In the genomic region with DNA sequence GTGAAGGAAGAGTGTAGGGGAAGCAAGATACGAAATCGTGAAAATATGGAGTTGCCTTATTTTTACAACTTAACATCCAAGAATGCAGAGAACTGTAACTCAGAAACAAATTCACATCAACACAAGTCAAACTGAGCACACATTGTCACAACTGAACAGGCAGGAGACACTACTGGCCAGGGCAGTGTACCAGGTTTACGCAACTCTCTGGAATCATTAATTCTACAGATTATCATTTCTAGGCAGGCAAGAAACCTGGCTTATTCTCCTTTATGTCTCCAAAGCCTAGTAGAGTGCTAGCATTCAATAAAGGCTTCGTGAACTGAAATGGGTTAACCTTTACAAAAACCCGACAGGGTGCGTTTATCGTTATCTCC, we compare ENCODE assay signal across 9 cellular contexts. TPM values are rescaled to one million over a fixed set of nuclear protein-coding genes. Genes with fewer than 3 reads are reported as not detected.
A peak's percentile ranks its signal among the peaks of the same experiment; 100 is the strongest.
DNase-seq lines count a peak whose midpoint lies in the region; ATAC-seq, FAIRE-seq and TF ChIP-seq lines count a peak whose summit lies in the region.
"Had no signal": no experiment of that assay in that cellular context is flagged by ENCODE, and none has a peak within 500 bp of the region (broad histone marks: within the 10 kb centered on the region; RNA-seq: fewer than 3 reads in every experiment).

No MANE protein-coding gene starts in this region.

- in situ Hi-C loops in Panc1 (cut with HindIII; ENCODE audit: low pct_unique_long_range_greater_than_20kb, low sequenced_read_pairs): no loop called here

- H3K4me1 ChIP-seq in Panc1 (ENCODE audit: control insufficient read depth, insufficient read depth, low read length) (peaks cover 22% of the 10 kb centered on the region), esophagus (ENCODE audit: control insufficient read depth in 2 of 2, insufficient read depth in 2 of 2, low read length in 1 of 2) (peaks cover 5% of the 10 kb centered on the region in 2 donors)

- peak overlapping the region; percentile 96 for H3K27ac ChIP-seq in Panc1 (ENCODE audit: low read length)
- peak overlapping the region; percentile 87 to 91 for H3K27ac ChIP-seq in esophagus (ENCODE audit: low read depth in 2 of 2, low read length in 1 of 2)
- H3K27ac ChIP-seq in neural cell (ENCODE audit: low read length): peak overlapping the region; percentile 94

- POLR2A ChIA-PET in Panc1 (lab: Charles Lee): no interaction called here

- H4K20me1 ChIP-seq in neural cell (ENCODE audit: insufficient read depth): no peaks in the 10 kb centered on the region

- H3K9me2 ChIP-seq in neural cell (ENCODE audit: insufficient read depth, low read length): no peaks in the 10 kb centered on the region

- intact Hi-C loops in Panc1 (cut with micrococcal nuclease; ENCODE audit: unreplicated experiment): no loop called here

- TSS peak; percentile 79 for BruUV-seq in Panc1 (replicated peaks; lab: Mats Ljungman, UMichigan)

- TF ChIP-seq CTCF in Panc1 (IDR thresholded peaks at IDR 0.05) (no peak), neural cell (IDR thresholded peaks at IDR 0.05; ENCODE audit: poor library complexity, severe bottlenecking) (no peak)

- no peak for ATAC-seq in Panc1
- no peak for ATAC-seq in HG03457 (IDR thresholded peaks at IDR 0.05; ENCODE audit: unreplicated experiment)

- WGBS in esophagus, 2 donors: 9 to 10% methylated on average over 7 of the region's 7 CpGs

- H3K36me3 ChIP-seq in Panc1 (ENCODE audit: control insufficient read depth, insufficient read depth, low read length) (peaks cover 19% of the 10 kb centered on the region), esophagus (ENCODE audit: control insufficient read depth in 2 of 2, insufficient read depth in 2 of 2, low read length in 1 of 2) (peaks cover 0 to under 1% of the 10 kb centered on the region in 2 donors), neural cell (ENCODE audit: insufficient read depth, low read length) (no peaks in the 10 kb centered on the region)

- peak; percentile 46 for FAIRE-seq in GM12892 (lab: Jason Lieb, UNC)
- FAIRE-seq: TTC549 had no signal

- TF ChIP-seq RAD21 in neural cell (conservative IDR thresholded peaks at IDR 0.05): no peak

- H3F3A ChIP-seq in neural cell (ENCODE audit: insufficient read depth, low read length, poor library complexity, severe bottlenecking): no peaks in the 10 kb centered on the region

- DNase-seq in GM12892 (ENCODE audit: insufficient read length): no peak
- no peak for DNase-seq in Panc1 (ENCODE audit: low read depth, low spot score)
- no peak for DNase-seq in SW480 (ENCODE audit: low spot score)
- DNase-seq in occipital lobe (lab: John Stamatoyannopoulos, UW): no peak
- DNase-seq in EL: no peak

- peak overlapping the region; percentile 96 for H3K9ac ChIP-seq in neural cell (ENCODE audit: low read length)

- H3K4me3 ChIP-seq in Panc1 (ENCODE audit: low read depth in 2 of 2, low read length in 2 of 2) (peak overlapping the region; percentile 98), esophagus (ENCODE audit: low read depth in 1 of 2, low read length in 2 of 2) (peak overlapping the region; percentile 99 to 100), neural cell (ENCODE audit: low read length) (peak overlapping the region; percentile 86)

- H3K9me3 ChIP-seq in Panc1 (ENCODE audit: control insufficient read depth, insufficient read depth, low read depth, low read length) (no peaks in the 10 kb centered on the region), esophagus (ENCODE audit: control insufficient read depth in 2 of 2, insufficient read depth in 1 of 2, low read depth in 1 of 2, low read length in 1 of 2) (no peaks in the 10 kb centered on the region), neural cell (ENCODE audit: low read length) (no peaks in the 10 kb centered on the region)

- H3K27me3 ChIP-seq in Panc1 (ENCODE audit: control insufficient read depth, insufficient read depth, low read length) (no peaks in the 10 kb centered on the region), esophagus (ENCODE audit: control insufficient read depth in 1 of 2, insufficient read depth in 2 of 2, low read length in 2 of 2) (no peaks in the 10 kb centered on the region), neural cell (ENCODE audit: insufficient read depth, low read depth, low read length) (no peaks in the 10 kb centered on the region)

- peaks cover 56% of the 10 kb centered on the region for H3K79me2 ChIP-seq in neural cell (replicated peaks; ENCODE audit: insufficient read depth, low read length)

- TF ChIP-seq EP300 in neural cell (conservative IDR thresholded peaks at IDR 0.05; ENCODE audit: poor library complexity, severe bottlenecking): no peak

- CTCF ChIA-PET in Panc1 (lab: Charles Lee): no interaction called here

- peak overlapping the region; percentile 85 for H2AFZ ChIP-seq in neural cell (ENCODE audit: low read depth, low read length)

- no peak for TF ChIP-seq POLR2A in GM12892 (IDR thresholded peaks at IDR 0.05; ENCODE audit: low read depth, low read length)

- peak overlapping the region; percentile 57 for H3K4me2 ChIP-seq in neural cell (ENCODE audit: low read length)

TF ChIP-seq in neural cell, 6 proteins besides CTCF, POLR2A, EP300 and RAD21:
- no peak for TF ChIP-seq EZH2 (IDR thresholded peaks at IDR 0.05; ENCODE audit: borderline replicate concordance, insufficient read depth, low read length, poor library complexity, severe bottlenecking)
- no peak for TF ChIP-seq MXI1 (conservative IDR thresholded peaks at IDR 0.05; ENCODE audit: poor library complexity, severe bottlenecking)
- no peak for TF ChIP-seq TAF1 (IDR thresholded peaks at IDR 0.05; ENCODE audit: low read depth)
- TF ChIP-seq, protein P1, sequence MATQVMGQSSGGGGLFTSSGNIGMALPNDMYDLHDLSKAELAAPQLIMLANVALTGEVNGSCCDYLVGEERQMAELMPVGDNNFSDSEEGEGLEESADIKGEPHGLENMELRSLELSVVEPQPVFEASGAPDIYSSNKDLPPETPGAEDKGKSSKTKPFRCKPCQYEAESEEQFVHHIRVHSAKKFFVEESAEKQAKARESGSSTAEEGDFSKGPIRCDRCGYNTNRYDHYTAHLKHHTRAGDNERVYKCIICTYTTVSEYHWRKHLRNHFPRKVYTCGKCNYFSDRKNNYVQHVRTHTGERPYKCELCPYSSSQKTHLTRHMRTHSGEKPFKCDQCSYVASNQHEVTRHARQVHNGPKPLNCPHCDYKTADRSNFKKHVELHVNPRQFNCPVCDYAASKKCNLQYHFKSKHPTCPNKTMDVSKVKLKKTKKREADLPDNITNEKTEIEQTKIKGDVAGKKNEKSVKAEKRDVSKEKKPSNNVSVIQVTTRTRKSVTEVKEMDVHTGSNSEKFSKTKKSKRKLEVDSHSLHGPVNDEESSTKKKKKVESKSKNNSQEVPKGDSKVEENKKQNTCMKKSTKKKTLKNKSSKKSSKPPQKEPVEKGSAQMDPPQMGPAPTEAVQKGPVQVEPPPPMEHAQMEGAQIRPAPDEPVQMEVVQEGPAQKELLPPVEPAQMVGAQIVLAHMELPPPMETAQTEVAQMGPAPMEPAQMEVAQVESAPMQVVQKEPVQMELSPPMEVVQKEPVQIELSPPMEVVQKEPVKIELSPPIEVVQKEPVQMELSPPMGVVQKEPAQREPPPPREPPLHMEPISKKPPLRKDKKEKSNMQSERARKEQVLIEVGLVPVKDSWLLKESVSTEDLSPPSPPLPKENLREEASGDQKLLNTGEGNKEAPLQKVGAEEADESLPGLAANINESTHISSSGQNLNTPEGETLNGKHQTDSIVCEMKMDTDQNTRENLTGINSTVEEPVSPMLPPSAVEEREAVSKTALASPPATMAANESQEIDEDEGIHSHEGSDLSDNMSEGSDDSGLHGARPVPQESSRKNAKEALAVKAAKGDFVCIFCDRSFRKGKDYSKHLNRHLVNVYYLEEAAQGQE (IDR thresholded peaks at IDR 0.05; ENCODE audit: borderline replicate concordance): no peak
- no peak for TF ChIP-seq SMC3 (conservative IDR thresholded peaks at IDR 0.05; ENCODE audit: poor library complexity)
- no peak for TF ChIP-seq POLR2AphosphoS5 (IDR thresholded peaks at IDR 0.05)

RNA-seq across cellular contexts. Expression of a gene that starts 0.6 kb away (rescaled TPM):
- polyA plus RNA-seq in GM12892 (2012; ENCODE audit: missing spikeins): 38.7 TPM
- 20.6 TPM for total RNA-seq in Panc1 (2021; ENCODE audit: unreplicated experiment)
- 17.4 TPM for polyA plus RNA-seq in Panc1 (2012; ENCODE audit: insufficient read length)
- 10 to 100 TPM; 16.7 to 43.0 TPM for polyA plus RNA-seq in esophagus
- polyA plus RNA-seq in neural cell: 160 and 165 TPM in 2 replicates
- polyA minus RNA-seq in neural cell: 62.8 and 74.9 TPM in 2 replicates
- total RNA-seq in occipital lobe: 61.0 TPM

RNA-seq across cellular contexts. Expression of a gene that starts 0.7 kb away (rescaled TPM):
- polyA plus RNA-seq in GM12892 (2012; ENCODE audit: missing spikeins): 33.3 TPM
- total RNA-seq in Panc1 (2021; ENCODE audit: unreplicated experiment) (43.6 TPM), occipital lobe (51.8 TPM)
- polyA plus RNA-seq in Panc1 (2012; ENCODE audit: insufficient read length): 38.7 TPM
- polyA plus RNA-seq in esophagus (10 to 100 TPM; 22.8 to 26.0 TPM), neural cell (111 and 123 TPM in 2 replicates)
- 49.9 and 64.0 TPM in 2 replicates for polyA minus RNA-seq in neural cell
